Comparison of ENCODE assay signal across 1 cellular context in genomic region chr4:184534511-184535391, GRCh38.
TF ChIP-seq lines count a peak whose summit lies in the region.

No MANE protein-coding gene starts in this region.

TF ChIP-seq in GM23338, 12 proteins besides CTCF, POLR2A, EP300 and RAD21 (continued from another document):
- TF ChIP-seq ZNF462 (CRISPR knock-in tag; IDR thresholded peaks at IDR 0.05), result no peak
TF ChIP-seq in GM23338: peak in this region for 0.
